ENCODE assay signal across 10 cellular contexts in the genomic region with DNA sequence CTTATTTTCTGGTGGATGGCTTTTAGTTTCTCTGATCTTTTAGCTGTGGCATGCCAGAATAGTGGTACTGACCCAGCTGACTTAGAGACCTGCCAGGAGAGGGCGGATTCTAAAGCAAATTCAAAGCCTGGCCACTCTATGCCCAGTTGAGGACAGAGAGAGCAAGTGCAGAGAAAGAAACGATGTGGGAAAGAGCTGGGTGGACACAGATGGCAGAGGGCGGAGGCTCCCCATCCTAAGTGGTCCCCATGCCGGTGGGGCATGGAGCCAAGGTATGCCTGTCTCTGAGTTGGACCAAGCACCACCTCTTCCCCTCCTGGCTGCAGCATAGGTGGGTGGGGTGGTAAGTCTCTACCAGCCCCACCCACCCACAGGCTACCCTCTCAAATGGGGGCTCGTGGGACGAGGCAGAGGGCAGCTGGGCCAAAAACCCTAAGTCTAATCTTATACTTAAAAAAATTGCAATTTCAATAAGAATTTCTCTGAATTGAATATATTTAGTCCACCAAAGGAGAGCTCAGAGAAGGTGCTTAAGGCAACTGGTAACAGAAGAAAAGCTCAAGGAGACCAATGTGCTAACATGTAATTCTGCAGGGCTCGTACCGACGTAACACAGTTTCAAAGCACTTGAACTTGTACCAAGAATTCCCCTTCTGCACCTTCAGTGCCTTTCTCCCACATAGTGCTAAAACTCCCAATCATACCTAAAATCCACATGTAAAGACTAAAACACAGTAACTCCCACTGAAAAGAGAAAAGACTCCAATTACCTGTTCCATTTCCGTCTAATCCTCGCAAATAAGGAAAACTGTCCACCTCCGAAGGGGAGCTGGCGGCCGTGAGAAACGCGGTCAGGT.
A peak's percentile ranks its signal among the peaks of the same experiment; 100 is the strongest.
DNase-seq lines count a peak whose midpoint lies in the region; ATAC-seq and TF ChIP-seq lines count a peak whose summit lies in the region.
"Had no signal": no experiment of that assay in that cellular context is flagged by ENCODE, and none has a peak within 500 bp of the region (broad histone marks: within the 10 kb centered on the region; RNA-seq: fewer than 3 reads in every experiment).

No MANE protein-coding gene starts in this region.

- TF ChIP-seq EP300 in suprapubic skin (IDR thresholded peaks at IDR 0.05) = no peak

- intact Hi-C loops in adrenal gland (cut with DNase I) = no loop called here

- H3K4me1 Mint-ChIP-seq in activated naive CD4-positive, alpha-beta T cell treated with anti-CD3 and anti-CD28 coated beads, Interleukin-2, amount 50 U/mL, for 24 hours = peaks cover 55% of the 10 kb centered on the region
- H3K4me1 Mint-ChIP-seq in WTC11 = peaks cover 47% of the 10 kb centered on the region
- H3K4me1 Mint-ChIP-seq in immature natural killer cell = peaks cover 8 to 12% of the 10 kb centered on the region in 2 donors

- TF ChIP-seq POLR2A in suprapubic skin (IDR thresholded peaks at IDR 0.05) = no peak
- TF ChIP-seq POLR2A in adrenal gland (IDR thresholded peaks at IDR 0.05) = no peak

- peak overlapping the region; percentile 80 for H3K27ac Mint-ChIP-seq in activated naive CD4-positive, alpha-beta T cell treated with anti-CD3 and anti-CD28 coated beads, Interleukin-2, amount 50 U/mL, for 24 hours
- H3K27ac Mint-ChIP-seq in WTC11 (peak overlapping the region; percentile 63), immature natural killer cell (peak overlapping the region in 4 of 6 donors; percentile 37 to 68 (median 60))

- peak overlapping the region; percentile 98 for H3K4me3 Mint-ChIP-seq in activated naive CD4-positive, alpha-beta T cell treated with anti-CD3 and anti-CD28 coated beads, Interleukin-2, amount 50 U/mL, for 24 hours
- H3K4me3 Mint-ChIP-seq in WTC11 (peak overlapping the region; percentile 26), immature natural killer cell (peak overlapping the region; percentile 71 to 88 (median 82))

- H3K36me3 ChIP-seq in suprapubic skin = no peaks in the 10 kb centered on the region
- H3K36me3 ChIP-seq in adrenal gland (replicated peaks in 1 of 2) = no peaks in the 10 kb centered on the region
- H3K36me3 ChIP-seq in hepatocyte (replicated peaks; ENCODE audit: insufficient read depth, low read depth) = no peaks in the 10 kb centered on the region

- H3K4me1 ChIP-seq in suprapubic skin (no peaks in the 10 kb centered on the region), adrenal gland (replicated peaks in 1 of 2) (no peaks in the 10 kb centered on the region), hepatocyte (ENCODE audit: insufficient read depth) (no peaks in the 10 kb centered on the region)
- H3K4me1 ChIP-seq: SJSA1 had no signal

- H3K4me3 ChIP-seq in suprapubic skin = peak overlapping the region; percentile 26
- H3K4me3 ChIP-seq in adrenal gland = no peak overlapping the region
- no peak overlapping the region for H3K4me3 ChIP-seq in hepatocyte
- H3K4me3 ChIP-seq: SJSA1 had no signal

- H3K27me3 Mint-ChIP-seq in activated naive CD4-positive, alpha-beta T cell treated with anti-CD3 and anti-CD28 coated beads, Interleukin-2, amount 50 U/mL, for 24 hours = no peaks in the 10 kb centered on the region
- no peaks in the 10 kb centered on the region; the same call in 1 of the 2 replicates for H3K27me3 Mint-ChIP-seq in WTC11 (ENCODE audit: low read depth)
- H3K27me3 Mint-ChIP-seq in immature natural killer cell (ENCODE audit: low read depth in 3 of 3) = peaks cover 0 to 5% (median 2%) of the 10 kb centered on the region in 3 donors

- no peaks in the 10 kb centered on the region for H3K9me3 ChIP-seq in suprapubic skin
- H3K9me3 ChIP-seq in adrenal gland (replicated peaks in 1 of 3) = no peaks in the 10 kb centered on the region
- H3K9me3 ChIP-seq in hepatocyte (ENCODE audit: low read depth) = no peaks in the 10 kb centered on the region
- H3K9me3 ChIP-seq: SJSA1 had no signal

- H4K20me1 ChIP-seq in hepatocyte (ENCODE audit: insufficient read depth, poor library complexity, severe bottlenecking) = no peaks in the 10 kb centered on the region

- H3K27me3 ChIP-seq in suprapubic skin = no peaks in the 10 kb centered on the region
- H3K27me3 ChIP-seq in adrenal gland = no peaks in the 10 kb centered on the region
- no peaks in the 10 kb centered on the region for H3K27me3 ChIP-seq in hepatocyte

- no peak overlapping the region for H2AFZ ChIP-seq in hepatocyte

- no peak for DNase-seq in activated naive CD4-positive, alpha-beta T cell treated with Interleukin-2 at 50 U/mL for 16 hours
- no peak for DNase-seq in WTC11 (ENCODE audit: low spot score)
- no peak for DNase-seq in immature natural killer cell
- no peak for DNase-seq in suprapubic skin (ENCODE audit: low spot score in 2 of 2)
- no peak for DNase-seq in NCI-H146 treated with DMSO at 0.1 percent for 48 hours (lab: John Stamatoyannopoulos, UW; ENCODE audit: unreplicated experiment)
- no peak for DNase-seq in adrenal gland
- no peak for DNase-seq in hepatocyte (ENCODE audit: low spot score)
- DNase-seq: activated effector memory CD4-positive, alpha-beta T cell treated with Interleukin-2 at 50 U/mL for 16 hours had no signal

- no peak for TF ChIP-seq CTCF in WTC11 (IDR thresholded peaks at IDR 0.05)
- no peak for TF ChIP-seq CTCF in suprapubic skin (IDR thresholded peaks at IDR 0.05)
- no peak for TF ChIP-seq CTCF in adrenal gland (IDR thresholded peaks at IDR 0.05)
- TF ChIP-seq CTCF in hepatocyte (IDR thresholded peaks at IDR 0.05; ENCODE audit: poor library complexity) = no peak

- CTCF ChIA-PET in WTC11 (lab: Charles Lee) = interaction anchor here (0.6 to 1.2 kb wide), 5 partner anchors 41 to 465 kb away, joined by 3 read pairs; partner anchors contain the start of gene ITGA8

- no peaks in the 10 kb centered on the region for H3K9me2 ChIP-seq in hepatocyte (replicated peaks; ENCODE audit: insufficient read depth)

- POLR2A ChIA-PET in WTC11 (lab: Charles Lee) = no interaction called here

- no peak overlapping the region for H3K4me2 ChIP-seq in hepatocyte

- no peaks in the 10 kb centered on the region for H3K9me3 Mint-ChIP-seq in activated naive CD4-positive, alpha-beta T cell treated with anti-CD3 and anti-CD28 coated beads, Interleukin-2, amount 50 U/mL, for 24 hours
- H3K9me3 Mint-ChIP-seq in WTC11 (no peaks in the 10 kb centered on the region), immature natural killer cell (no peaks in the 10 kb centered on the region)

- H3K36me3 Mint-ChIP-seq in activated naive CD4-positive, alpha-beta T cell treated with anti-CD3 and anti-CD28 coated beads, Interleukin-2, amount 50 U/mL, for 24 hours = peaks cover 4% of the 10 kb centered on the region
- H3K36me3 Mint-ChIP-seq in WTC11 = no peaks in the 10 kb centered on the region
- H3K36me3 Mint-ChIP-seq in immature natural killer cell = no peaks in the 10 kb centered on the region

- H3K27ac ChIP-seq in suprapubic skin (no peak overlapping the region), adrenal gland (no peak overlapping the region), hepatocyte (no peak overlapping the region)
- H3K27ac ChIP-seq: SJSA1 had no signal

- no peaks in the 10 kb centered on the region for H3K79me2 ChIP-seq in hepatocyte

- ATAC-seq in WTC11 = no peak

- 65% methylated on average over 16 of the region's 16 CpGs for WGBS in suprapubic skin
- WGBS in adrenal gland, 4 donors = 65 to 84% (median 81%) methylated on average over 14 to 16 of the region's 16 CpGs
- WGBS in hepatocyte (ENCODE audit: low lambda C conversion rate, missing lambda C conversion rate) = 83% methylated on average over 16 of the region's 16 CpGs

TF ChIP-seq in WTC11, 78 proteins besides CTCF, POLR2A, EP300 and RAD21:
- TF ChIP-seq TEAD4 (CRISPR knock-in tag; IDR thresholded peaks at IDR 0.05) (no peak), ZNF671 (CRISPR knock-in tag; IDR thresholded peaks at IDR 0.05) (no peak), ZNF263 (CRISPR knock-in tag; IDR thresholded peaks at IDR 0.05; ENCODE audit: low read depth) (no peak)
- TF ChIP-seq, protein P1, sequence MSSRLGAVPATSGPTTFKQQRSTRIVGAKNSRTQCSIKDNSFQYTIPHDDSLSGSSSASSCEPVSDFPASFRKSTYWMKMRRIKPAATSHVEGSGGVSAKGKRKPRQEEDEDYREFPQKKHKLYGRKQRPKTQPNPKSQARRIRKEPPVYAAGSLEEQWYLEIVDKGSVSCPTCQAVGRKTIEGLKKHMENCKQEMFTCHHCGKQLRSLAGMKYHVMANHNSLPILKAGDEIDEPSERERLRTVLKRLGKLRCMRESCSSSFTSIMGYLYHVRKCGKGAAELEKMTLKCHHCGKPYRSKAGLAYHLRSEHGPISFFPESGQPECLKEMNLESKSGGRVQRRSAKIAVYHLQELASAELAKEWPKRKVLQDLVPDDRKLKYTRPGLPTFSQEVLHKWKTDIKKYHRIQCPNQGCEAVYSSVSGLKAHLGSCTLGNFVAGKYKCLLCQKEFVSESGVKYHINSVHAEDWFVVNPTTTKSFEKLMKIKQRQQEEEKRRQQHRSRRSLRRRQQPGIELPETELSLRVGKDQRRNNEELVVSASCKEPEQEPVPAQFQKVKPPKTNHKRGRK (CRISPR knock-in tag; IDR thresholded peaks at IDR 0.05; ENCODE audit: borderline replicate concordance) = no peak
- TF ChIP-seq, protein P2, sequence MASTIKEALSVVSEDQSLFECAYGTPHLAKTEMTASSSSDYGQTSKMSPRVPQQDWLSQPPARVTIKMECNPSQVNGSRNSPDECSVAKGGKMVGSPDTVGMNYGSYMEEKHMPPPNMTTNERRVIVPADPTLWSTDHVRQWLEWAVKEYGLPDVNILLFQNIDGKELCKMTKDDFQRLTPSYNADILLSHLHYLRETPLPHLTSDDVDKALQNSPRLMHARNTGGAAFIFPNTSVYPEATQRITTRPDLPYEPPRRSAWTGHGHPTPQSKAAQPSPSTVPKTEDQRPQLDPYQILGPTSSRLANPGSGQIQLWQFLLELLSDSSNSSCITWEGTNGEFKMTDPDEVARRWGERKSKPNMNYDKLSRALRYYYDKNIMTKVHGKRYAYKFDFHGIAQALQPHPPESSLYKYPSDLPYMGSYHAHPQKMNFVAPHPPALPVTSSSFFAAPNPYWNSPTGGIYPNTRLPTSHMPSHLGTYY (CRISPR knock-in tag; IDR thresholded peaks at IDR 0.05) = no peak

Comparison
In these comparisons a context has a peak if more than half of its experiments do, and no peak if none do; other contexts are left out.
1. H3K4me3 Mint-ChIP-seq: peak in every context shown above with its lines; median percentile 98 in activated naive CD4-positive, alpha-beta T cell treated with anti-CD3 and anti-CD28 coated beads, Interleukin-2, amount 50 U/mL, for 24 hours; 82 in immature natural killer cell; 26 in WTC11.